ENCODE assay signal across 8 cellular contexts in genomic region chr7:30062587-30062986, GRCh38. TPM values are rescaled to one million over a fixed set of nuclear protein-coding genes. Genes with fewer than 3 reads are reported as not detected.
DNase-seq lines count a peak whose midpoint lies in the region; ATAC-seq, FAIRE-seq and TF ChIP-seq lines count a peak whose summit lies in the region.

No MANE protein-coding gene starts in this region.

- ATAC-seq in pancreas: peak; percentile 77 to 95 (median 92)

- H3K9me3 Mint-ChIP-seq in T-helper 2 cell treated with Interferon-gamma antibody and Interleukin-4, amounts not matched to agents 5 μg/mL and 100 μg/mL, for 36 hours: no peaks in the 10 kb centered on the region

- CTCF ChIA-PET in SK-N-SH (lab: Yijun Ruan, JAX): interaction anchor here (0.6 to 8.9 kb wide), 58 partner anchors 10 to 1136 kb away, joined by 3 to 155 read pairs (median 5); partner anchors contain the start of genes FKBP14, MTURN and PLEKHA8

- no peak overlapping the region for H3K27ac Mint-ChIP-seq in T-helper 2 cell treated with Interferon-gamma antibody and Interleukin-4, amounts not matched to agents 5 μg/mL and 100 μg/mL, for 36 hours

- H3F3A ChIP-seq in SK-N-SH (replicated peaks; ENCODE audit: insufficient read depth): peaks cover 15% of the 10 kb centered on the region

- POLR2A ChIA-PET in SK-N-SH (lab: Yijun Ruan, JAX): no interaction called here

- peaks cover 3% of the 10 kb centered on the region for H3K36me3 Mint-ChIP-seq in T-helper 2 cell treated with Interferon-gamma antibody and Interleukin-4, amounts not matched to agents 5 μg/mL and 100 μg/mL, for 36 hours (ENCODE audit: low read depth)

- no peaks in the 10 kb centered on the region for H3K79me2 ChIP-seq in SK-N-SH (ENCODE audit: insufficient read depth)

- TF ChIP-seq EP300 in Ishikawa (IDR thresholded peaks at IDR 0.05; ENCODE audit: borderline replicate concordance): no peak
- no peak for TF ChIP-seq EP300 in SK-N-SH (IDR thresholded peaks at IDR 0.05; ENCODE audit: borderline replicate concordance in 1 of 2, low read depth in 1 of 2, low read length in 1 of 2)

- FAIRE-seq in pancreas (lab: Jason Lieb, UNC): peak; percentile 39

- TF ChIP-seq CTCF in GM10266 (IDR thresholded peaks at IDR 0.05; ENCODE audit: control insufficient read depth, insufficient read depth, low read depth, missing control alignments) (peak; percentile 58), SK-N-SH (IDR thresholded peaks at IDR 0.05) (peak; percentile 96), fibroblast of pulmonary artery (IDR thresholded peaks at IDR 0.05; ENCODE audit: low read length, missing control alignments) (peak; percentile 80), pancreas (IDR thresholded peaks at IDR 0.05) (peak in 3 of 4 donors; percentile 29 to 43 (median 43))

- no peaks in the 10 kb centered on the region for H3K4me1 ChIP-seq in SK-N-SH (ENCODE audit: control insufficient read depth in 1 of 2, insufficient read depth in 2 of 2, low read depth in 1 of 2, low read length in 1 of 2)
- H3K4me1 ChIP-seq in pancreas: no peaks in the 10 kb centered on the region

- no peaks in the 10 kb centered on the region for H3K4me1 Mint-ChIP-seq in T-helper 2 cell treated with Interferon-gamma antibody and Interleukin-4, amounts not matched to agents 5 μg/mL and 100 μg/mL, for 36 hours (ENCODE audit: low read depth)

- H4K20me1 ChIP-seq in SK-N-SH (ENCODE audit: insufficient read depth): no peaks in the 10 kb centered on the region

- H3K4me3 ChIP-seq in SK-N-SH (ENCODE audit: low read depth in 2 of 2, low read length in 1 of 2) (no peak overlapping the region), fibroblast of pulmonary artery (replicated peaks; ENCODE audit: low read depth, low read length) (no peak overlapping the region), pancreas (no peak overlapping the region)

- H3K4me2 ChIP-seq in SK-N-SH: no peak overlapping the region

- intact Hi-C loops in pancreas (cut with DNase I): loop anchor here in 1 of 3 donors (10.0 kb wide), 1 partner anchor 118 kb away; no protein-coding TSS in a partner anchor

- 41% methylated on average over 1 of the region's 1 CpG for WGBS in SK-N-SH (ENCODE audit: low lambda C conversion rate)
- 37 to 46% methylated on average over 1 of the region's 1 CpG for WGBS in pancreas, 2 donors

- no peaks in the 10 kb centered on the region for H3K9me2 ChIP-seq in SK-N-SH

- TF ChIP-seq RAD21 in Ishikawa (IDR thresholded peaks at IDR 0.05; ENCODE audit: low read depth) (peak; percentile 68), SK-N-SH (IDR thresholded peaks at IDR 0.05; ENCODE audit: low read length) (peak; percentile 86)

- peaks cover 53 to 71% of the 10 kb centered on the region in 2 experiments for H3K36me3 ChIP-seq in SK-N-SH (replicated peaks in 1 of 2; ENCODE audit: control insufficient read depth in 1 of 2, insufficient read depth in 2 of 2, low read length in 1 of 2)
- H3K36me3 ChIP-seq in pancreas: no peaks in the 10 kb centered on the region

- no peak overlapping the region for H3K9ac ChIP-seq in SK-N-SH

- no peak overlapping the region for H2AFZ ChIP-seq in SK-N-SH (ENCODE audit: low read depth)

- H3K4me3 Mint-ChIP-seq in T-helper 2 cell treated with Interferon-gamma antibody and Interleukin-4, amounts not matched to agents 5 μg/mL and 100 μg/mL, for 36 hours: no peak overlapping the region

- peak; percentile 36 for DNase-seq in A172 (ENCODE audit: low spot score)
- DNase-seq in GM10266 (ENCODE audit: extremely low spot score): peak; percentile 33
- peak; percentile 66 for DNase-seq in SK-N-SH
- DNase-seq in fibroblast of pulmonary artery (ENCODE audit: low read depth): peak; percentile 69
- DNase-seq in pancreas: no peak
- no peak for DNase-seq in stimulated activated CD4-positive, alpha-beta T cell treated with anti-CD3 and anti-CD28 coated beads, Interleukin-12 subunit alpha, Interleukin-12 subunit beta, amount 100 ng/mL, for 4 hours
- no peak for DNase-seq in T-helper 2 cell treated with Interferon-gamma antibody and Interleukin-4, amounts not matched to agents 5 μg/mL and 100 μg/mL, for 36 hours (ENCODE audit: low spot score)

- H3K27me3 ChIP-seq in SK-N-SH (ENCODE audit: insufficient read depth) (no peaks in the 10 kb centered on the region), pancreas (no peaks in the 10 kb centered on the region)

- H3K9me3 ChIP-seq in SK-N-SH: peaks cover 8% of the 10 kb centered on the region; the same call in 1 of the 2 replicates
- H3K9me3 ChIP-seq in pancreas: no peaks in the 10 kb centered on the region

- no peaks in the 10 kb centered on the region for H3K27me3 Mint-ChIP-seq in T-helper 2 cell treated with Interferon-gamma antibody and Interleukin-4, amounts not matched to agents 5 μg/mL and 100 μg/mL, for 36 hours (ENCODE audit: low read depth)

- H3K27ac ChIP-seq in SK-N-SH (ENCODE audit: low read depth in 2 of 2, low read length in 1 of 2) (no peak overlapping the region), pancreas (no peak overlapping the region)

TF ChIP-seq in Ishikawa, 13 proteins besides CTCF, POLR2A, EP300 and RAD21 (continues in another document):
- no peak for TF ChIP-seq CREB1 (IDR thresholded peaks at IDR 0.05; ENCODE audit: low read depth)
- TF ChIP-seq USF1 (IDR thresholded peaks at IDR 0.05): no peak
- no peak for TF ChIP-seq YY1 (IDR thresholded peaks at IDR 0.05; ENCODE audit: low read depth)
- TF ChIP-seq CEBPB (IDR thresholded peaks at IDR 0.05): no peak
- TF ChIP-seq FOXM1 (IDR thresholded peaks at IDR 0.05; ENCODE audit: borderline replicate concordance, low read depth): no peak

TF ChIP-seq in SK-N-SH, 30 proteins besides CTCF, POLR2A, EP300 and RAD21:
- TF ChIP-seq USF2 (IDR thresholded peaks at IDR 0.05; ENCODE audit: borderline replicate concordance, low read depth, low read length) (no peak), SMC3 (IDR thresholded peaks at IDR 0.05; ENCODE audit: low read depth, low read length) (peak; percentile 52)

RNA-seq across cellular contexts. Expression of gene PLEKHA8, which starts 34.4 kb away (rescaled TPM):
- total RNA-seq in A172 (2014; rRNA removed; shearing (Covaris generic)): 27.1 and 29.5 TPM in 2 replicates
- polyA plus RNA-seq in SK-N-SH (2012; rRNA removed) (4.9 and 6.1 TPM in 2 replicates), pancreas (1 to 10 TPM; 1.7 to 1.9 TPM)
- 7.3 and 7.5 TPM in 2 replicates for polyA plus RNA-seq in SK-N-SH (2012; cell fraction: cytosol; rRNA removed)
- polyA plus RNA-seq in SK-N-SH (2012; cell fraction: nucleus; rRNA removed): 4.3 and 9.2 TPM in 2 replicates
- 1 to 10 TPM; 3.3 to 9.7 (median 4.7) TPM for total RNA-seq in pancreas

RNA-seq across cellular contexts. Expression of gene FKBP14, which starts 36.1 kb away (rescaled TPM):
- 13.4 and 17.2 TPM in 2 replicates for total RNA-seq in A172 (2014; rRNA removed; shearing (Covaris generic))
- polyA plus RNA-seq in SK-N-SH (2012; rRNA removed) (15.7 and 24.4 TPM in 2 replicates), pancreas (1 to 10 TPM; 3.3 to 5.1 TPM)
- 27.6 and 29.7 TPM in 2 replicates for polyA plus RNA-seq in SK-N-SH (2012; cell fraction: cytosol; rRNA removed)
- 4.5 and 10.6 TPM in 2 replicates for polyA plus RNA-seq in SK-N-SH (2012; cell fraction: nucleus; rRNA removed)
- 10 to 100 TPM in 3 of 6 donors, 1 to 10 TPM in 3; 3.8 to 12.7 (median 8.4) TPM for total RNA-seq in pancreas

Comparison
In these comparisons a context has a peak if more than half of its experiments do, and no peak if none do; other contexts are left out.
1. DNase-seq: peak in A172 (single experiment), GM10266 (single experiment), SK-N-SH (single experiment) and fibroblast of pulmonary artery (single experiment); none in pancreas (0 of 6), stimulated activated CD4-positive, alpha-beta T cell treated with anti-CD3 and anti-CD28 coated beads, Interleukin-12 subunit alpha, Interleukin-12 subunit beta, amount 100 ng/mL, for 4 hours (single experiment) and T-helper 2 cell treated with Interferon-gamma antibody and Interleukin-4, amounts not matched to agents 5 μg/mL and 100 μg/mL, for 36 hours (single experiment).
2. CTCF ChIP-seq: peak in every context shown above with its lines; median percentile 96 in SK-N-SH; 80 in fibroblast of pulmonary artery; 58 in GM10266; 43 in pancreas.